ENCODE assay signal across 22 cellular contexts in the genomic region with DNA sequence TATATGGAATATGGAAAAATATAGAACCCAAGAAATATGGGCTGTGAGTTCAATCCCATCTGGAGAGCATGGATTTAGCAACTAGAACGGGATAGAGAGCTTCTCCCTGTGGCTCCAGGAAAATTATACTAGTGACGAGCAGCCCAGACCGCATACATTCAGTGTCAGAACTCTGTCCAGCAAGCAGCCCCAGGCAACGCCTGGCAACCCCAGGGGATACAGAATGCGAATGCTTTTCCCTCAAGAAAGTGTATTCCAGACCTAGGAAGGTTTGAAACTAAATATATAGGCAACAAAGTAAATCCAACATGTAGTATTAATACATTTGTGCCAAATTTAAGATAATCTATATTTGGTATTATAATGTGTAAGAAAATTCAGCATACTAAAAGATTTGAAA. TPM values are rescaled to one million over a fixed set of nuclear protein-coding genes. Genes with fewer than 3 reads are reported as not detected.
DNase-seq lines count a peak whose midpoint lies in the region; ATAC-seq, FAIRE-seq and TF ChIP-seq lines count a peak whose summit lies in the region.
"Had no signal": no experiment of that assay in that cellular context is flagged by ENCODE, and none has a peak within 500 bp of the region (broad histone marks: within the 10 kb centered on the region; RNA-seq: fewer than 3 reads in every experiment).

No MANE protein-coding gene starts in this region.

- H3K27me3 ChIP-seq in GM23248 (replicated peaks; ENCODE audit: insufficient read depth) = peaks cover 30% of the 10 kb centered on the region

- H3K36me3 ChIP-seq in kidney (ENCODE audit: control insufficient read depth in 1 of 2, insufficient read depth in 2 of 2, low read length in 2 of 2) (no peaks in the 10 kb centered on the region), GM23248 (ENCODE audit: low read depth) (no peaks in the 10 kb centered on the region)

- TF ChIP-seq CTCF in A549 (IDR thresholded peaks at IDR 0.05) = no peak
- no peak for TF ChIP-seq CTCF in kidney (IDR thresholded peaks at IDR 0.05; ENCODE audit: borderline replicate concordance, extremely low read depth, insufficient read depth)

- no peak for DNase-seq in A549 (ENCODE audit: low read depth in 1 of 2, low spot score in 1 of 2)
- DNase-seq in kidney = peak; percentile 7
- DNase-seq in posterior vena cava (ENCODE audit: low spot score) = peak; percentile 30
- no peak for DNase-seq in GM23248
- DNase-seq in effector CD8-positive, alpha-beta T cell (lab: John Stamatoyannopoulos, UW) = no peak
- DNase-seq in NCI-H1694 treated with DMSO at 0.1 percent for 48 hours (lab: John Stamatoyannopoulos, UW) = no peak
- DNase-seq: 8988T; ACHN; Caco-2; CD4-positive, alpha-beta T cell; GOT3; H7 had no signal

- 80% methylated on average over 5 of the region's 5 CpGs for WGBS in A549 (ENCODE audit: missing lambda C conversion rate)
- 8 to 18% methylated on average over 5 of the region's 5 CpGs for WGBS in GM23248 (ENCODE audit: low coverage in 1 of 2, low lambda C conversion rate in 2 of 2, missing lambda C conversion rate in 2 of 2), 2 experiments

- H3K79me2 ChIP-seq in GM23248 (ENCODE audit: insufficient read depth) = no peaks in the 10 kb centered on the region

- no peak overlapping the region for H2AFZ ChIP-seq in GM23248

- H3K9ac ChIP-seq in kidney (ENCODE audit: low read length in 2 of 2) (no peak overlapping the region), GM23248 (no peak overlapping the region)

- H3K27ac ChIP-seq in A549 (no peak overlapping the region), kidney (ENCODE audit: low read depth in 2 of 2, low read length in 2 of 2) (no peak overlapping the region), GM23248 (no peak overlapping the region)
- H3K27ac ChIP-seq: C4-2B had no signal

- ATAC-seq in A549 (no peak), GM18498 (IDR thresholded peaks at IDR 0.05; ENCODE audit: unreplicated experiment) (no peak)
- ATAC-seq: HCT116, HepG2 had no signal

- POLR2A ChIA-PET in A549 (lab: Yijun Ruan, JAX) = no interaction called here

- no peak for TF ChIP-seq RAD21 in A549 (conservative IDR thresholded peaks at IDR 0.05 in 1 of 2, IDR thresholded peaks at IDR 0.05 in 1 of 2)

- H3K9me2 ChIP-seq in GM23248 (ENCODE audit: insufficient read depth) = no peaks in the 10 kb centered on the region

- in situ Hi-C loops in GM23248 (cut with MboI) = loop anchor here (25.0 kb wide), 1 partner anchor 216 kb away; no protein-coding TSS in a partner anchor

- intact Hi-C loops in kidney (cut with DNase I) (no loop called here), posterior vena cava (cut with DNase I) (no loop called here)

- no peaks in the 10 kb centered on the region for H3K9me3 ChIP-seq in A549
- H3K9me3 ChIP-seq in kidney (ENCODE audit: control insufficient read depth in 1 of 2, low read length in 2 of 2) = no peaks in the 10 kb centered on the region
- H3K9me3 ChIP-seq in GM23248 (ENCODE audit: low read depth) = no peaks in the 10 kb centered on the region
- H3K9me3 ChIP-seq: Caco-2 had no signal

- no peak for TF ChIP-seq EP300 in A549 (IDR thresholded peaks at IDR 0.05)

- no peaks in the 10 kb centered on the region for H3K4me1 ChIP-seq in A549
- no peaks in the 10 kb centered on the region for H3K4me1 ChIP-seq in kidney (ENCODE audit: control insufficient read depth in 1 of 2, insufficient read depth in 1 of 2, low read depth in 1 of 2, low read length in 2 of 2)
- no peaks in the 10 kb centered on the region for H3K4me1 ChIP-seq in GM23248 (ENCODE audit: insufficient read depth)
- H3K4me1 ChIP-seq: Caco-2 had no signal

- H4K20me1 ChIP-seq in GM23248 (ENCODE audit: insufficient read depth) = no peaks in the 10 kb centered on the region

- H3F3A ChIP-seq in GM23248 (ENCODE audit: insufficient read depth) = no peaks in the 10 kb centered on the region

- no peak for FAIRE-seq in A549 (lab: Jason Lieb, UNC)
- FAIRE-seq in kidney (lab: Jason Lieb, UNC) = no peak
- FAIRE-seq: D721Med, GM12891, HepG2, HTR-8/SVneo had no signal

- H3K4me3 ChIP-seq in A549 (no peak overlapping the region), kidney (ENCODE audit: low read length in 2 of 2) (no peak overlapping the region), GM23248 (no peak overlapping the region)

- H3K4me2 ChIP-seq in A549 = no peak overlapping the region
- H3K4me2 ChIP-seq in GM23248 (ENCODE audit: unreplicated experiment) = no peak overlapping the region

- no peak for TF ChIP-seq POLR2A in A549 (IDR thresholded peaks at IDR 0.05; ENCODE audit: low read length)

- CTCF ChIA-PET in A549 (lab: Yijun Ruan, JAX) = interaction anchor here (1.6 to 45.7 kb wide), 3 partner anchors 9 to 76 kb away, joined by 4 to 1477 read pairs (median 11); a partner anchor contains a TSS

TF ChIP-seq in A549, 52 proteins besides CTCF, POLR2A, EP300 and RAD21:
- TF ChIP-seq, protein P1, sequence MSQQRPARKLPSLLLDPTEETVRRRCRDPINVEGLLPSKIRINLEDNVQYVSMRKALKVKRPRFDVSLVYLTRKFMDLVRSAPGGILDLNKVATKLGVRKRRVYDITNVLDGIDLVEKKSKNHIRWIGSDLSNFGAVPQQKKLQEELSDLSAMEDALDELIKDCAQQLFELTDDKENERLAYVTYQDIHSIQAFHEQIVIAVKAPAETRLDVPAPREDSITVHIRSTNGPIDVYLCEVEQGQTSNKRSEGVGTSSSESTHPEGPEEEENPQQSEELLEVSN (IDR thresholded peaks at IDR 0.05; ENCODE audit: borderline replicate concordance, low read depth) = no peak
- peak; percentile 86 for TF ChIP-seq RFX5 (IDR thresholded peaks at IDR 0.05)

TF ChIP-seq in PFSK-1, 5 proteins besides CTCF, POLR2A, EP300 and RAD21:
- TF ChIP-seq, protein P2, sequence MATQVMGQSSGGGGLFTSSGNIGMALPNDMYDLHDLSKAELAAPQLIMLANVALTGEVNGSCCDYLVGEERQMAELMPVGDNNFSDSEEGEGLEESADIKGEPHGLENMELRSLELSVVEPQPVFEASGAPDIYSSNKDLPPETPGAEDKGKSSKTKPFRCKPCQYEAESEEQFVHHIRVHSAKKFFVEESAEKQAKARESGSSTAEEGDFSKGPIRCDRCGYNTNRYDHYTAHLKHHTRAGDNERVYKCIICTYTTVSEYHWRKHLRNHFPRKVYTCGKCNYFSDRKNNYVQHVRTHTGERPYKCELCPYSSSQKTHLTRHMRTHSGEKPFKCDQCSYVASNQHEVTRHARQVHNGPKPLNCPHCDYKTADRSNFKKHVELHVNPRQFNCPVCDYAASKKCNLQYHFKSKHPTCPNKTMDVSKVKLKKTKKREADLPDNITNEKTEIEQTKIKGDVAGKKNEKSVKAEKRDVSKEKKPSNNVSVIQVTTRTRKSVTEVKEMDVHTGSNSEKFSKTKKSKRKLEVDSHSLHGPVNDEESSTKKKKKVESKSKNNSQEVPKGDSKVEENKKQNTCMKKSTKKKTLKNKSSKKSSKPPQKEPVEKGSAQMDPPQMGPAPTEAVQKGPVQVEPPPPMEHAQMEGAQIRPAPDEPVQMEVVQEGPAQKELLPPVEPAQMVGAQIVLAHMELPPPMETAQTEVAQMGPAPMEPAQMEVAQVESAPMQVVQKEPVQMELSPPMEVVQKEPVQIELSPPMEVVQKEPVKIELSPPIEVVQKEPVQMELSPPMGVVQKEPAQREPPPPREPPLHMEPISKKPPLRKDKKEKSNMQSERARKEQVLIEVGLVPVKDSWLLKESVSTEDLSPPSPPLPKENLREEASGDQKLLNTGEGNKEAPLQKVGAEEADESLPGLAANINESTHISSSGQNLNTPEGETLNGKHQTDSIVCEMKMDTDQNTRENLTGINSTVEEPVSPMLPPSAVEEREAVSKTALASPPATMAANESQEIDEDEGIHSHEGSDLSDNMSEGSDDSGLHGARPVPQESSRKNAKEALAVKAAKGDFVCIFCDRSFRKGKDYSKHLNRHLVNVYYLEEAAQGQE (IDR thresholded peaks at IDR 0.05; ENCODE audit: insufficient read depth in 1 of 2, low read depth in 2 of 2, low read length in 2 of 2) = peak; percentile 45 to 56; a peak in 1 of 4 replicates
- TF ChIP-seq TAF1 (IDR thresholded peaks at IDR 0.05; ENCODE audit: borderline replicate concordance, insufficient read depth, low read length) = no peak

RNA-seq across cellular contexts. Expression of a gene that starts 13.6 kb away (rescaled TPM):
- polyA plus RNA-seq in A549 (2011; rRNA removed) (0.25 and 0.34 TPM in 2 replicates), A549 (2017; fragmentation: RNase III; extraction: RNeasy Plus Mini Kit Qiagen cat#74134 plus additional on column Dnase treatment) (0.06 TPM in 1 of 3 replicates, not detected in the others), kidney (ENCODE audit: insufficient read depth, low read depth, low replicate concordance) (1.4 TPM), GM23248 (2016; fragmentation: Nextera tagmentation; extraction: Ambion mirVana) (not detected in 2 replicates)
- polyA plus RNA-seq in A549 (2012; cell fraction: cytosol; rRNA removed) = 0.10 and 0.11 TPM in 2 replicates
- 0.06 and 0.31 TPM in 2 replicates for polyA plus RNA-seq in A549 (2012; cell fraction: nucleus; rRNA removed)
- polyA minus RNA-seq in A549 (2011; rRNA and poly(A)+ RNA removed) = not detected in 2 replicates
- polyA plus RNA-seq in PFSK-1 (2012; ENCODE audit: insufficient read length, low read depth) = not detected
- total RNA-seq in kidney (1.2 TPM), posterior vena cava (1 to 10 TPM in 1 of 2 donors, under 1 TPM in 1; 0.90 to 1.3 TPM)
- total RNA-seq in GM23248 (2014; rRNA removed; shearing (Covaris generic)) = not detected in 2 replicates
- total RNA-seq: H7 had no signal
- polyA plus RNA-seq: BJ had no signal

RNA-seq across cellular contexts. Expression of a gene that starts 48.1 kb away (rescaled TPM):
- polyA plus RNA-seq in A549 (2011; rRNA removed) = not detected in 2 replicates
- not detected in 2 replicates for polyA plus RNA-seq in A549 (2012; cell fraction: cytosol; rRNA removed)
- polyA plus RNA-seq in A549 (2012; cell fraction: nucleus; rRNA removed) = not detected in 2 replicates
- not detected in 3 replicates for polyA plus RNA-seq in A549 (2017; fragmentation: RNase III; extraction: RNeasy Plus Mini Kit Qiagen cat#74134 plus additional on column Dnase treatment)
- not detected in 2 replicates for polyA minus RNA-seq in A549 (2011; rRNA and poly(A)+ RNA removed)
- polyA plus RNA-seq in PFSK-1 (2012; ENCODE audit: insufficient read length, low read depth) = not detected
- 16.1 TPM for total RNA-seq in kidney
- polyA plus RNA-seq in kidney (ENCODE audit: insufficient read depth, low read depth, low replicate concordance) = 1.5 TPM
- 10 to 100 TPM in 1 of 2 donors, 1 to 10 TPM in 1; 5.9 to 13.9 TPM for total RNA-seq in posterior vena cava
- not detected in 2 replicates for total RNA-seq in GM23248 (2014; rRNA removed; shearing (Covaris generic))
- not detected in 2 replicates for polyA plus RNA-seq in GM23248 (2016; fragmentation: Nextera tagmentation; extraction: Ambion mirVana)
- total RNA-seq: Caco-2, H7, HepG2 had no signal
- polyA plus RNA-seq: BJ, IgD-negative memory B cell had no signal

RNA-seq across cellular contexts. Expression of a gene that starts 51.0 kb away (rescaled TPM):
- polyA plus RNA-seq in A549 (2011; rRNA removed) (2.6 and 3.4 TPM in 2 replicates), A549 (2017; fragmentation: RNase III; extraction: RNeasy Plus Mini Kit Qiagen cat#74134 plus additional on column Dnase treatment) (1.0 to 1.6 TPM (median 1.6 TPM) in 3 replicates), kidney (ENCODE audit: insufficient read depth, low read depth, low replicate concordance) (1.4 TPM), GM23248 (2016; fragmentation: Nextera tagmentation; extraction: Ambion mirVana) (0.63 and 0.75 TPM in 2 replicates)
- polyA plus RNA-seq in A549 (2012; cell fraction: cytosol; rRNA removed) = 1.2 and 1.6 TPM in 2 replicates
- 6.4 and 7.0 TPM in 2 replicates for polyA plus RNA-seq in A549 (2012; cell fraction: nucleus; rRNA removed)
- polyA minus RNA-seq in A549 (2011; rRNA and poly(A)+ RNA removed) = 2.1 TPM in 2 replicates
- polyA plus RNA-seq in PFSK-1 (2012; ENCODE audit: insufficient read length, low read depth) = 13.8 TPM
- total RNA-seq in kidney (2.1 TPM), posterior vena cava (1 to 10 TPM; 1.2 to 2.2 TPM)
- 0.97 TPM in 1 of 2 replicates, not detected in the other for total RNA-seq in GM23248 (2014; rRNA removed; shearing (Covaris generic))

Comparison
In these comparisons a context has a peak if more than half of its experiments do, and no peak if none do; other contexts are left out.
1. DNase-seq: peak in kidney (single experiment) and posterior vena cava (single experiment); none in A549 (0 of 2), GM23248 (single experiment), effector CD8-positive, alpha-beta T cell (single experiment) and NCI-H1694 treated with DMSO at 0.1 percent for 48 hours (single experiment).